Comparison of ENCODE assay signal across 1 cellular context in genomic region chr3:119620899-119621298, GRCh38.
TF ChIP-seq lines count a peak whose summit lies in the region.

No MANE protein-coding gene starts in this region.

TF ChIP-seq in IMR-90, 13 proteins besides CTCF, POLR2A, EP300 and RAD21:
- no peak for TF ChIP-seq USF2 (IDR thresholded peaks at IDR 0.05; ENCODE audit: low read depth, low read length)
- TF ChIP-seq MAFK (IDR thresholded peaks at IDR 0.05; ENCODE audit: low read depth, low read length) = no peak
- TF ChIP-seq RFX5 (IDR thresholded peaks at IDR 0.05; ENCODE audit: low read depth, low read length) = no peak
- no peak for TF ChIP-seq MAZ (IDR thresholded peaks at IDR 0.05; ENCODE audit: borderline replicate concordance, low read depth, low read length)
- no peak for TF ChIP-seq BHLHE40 (IDR thresholded peaks at IDR 0.05; ENCODE audit: low read depth, low read length)
- TF ChIP-seq ELK1 (IDR thresholded peaks at IDR 0.05; ENCODE audit: borderline replicate concordance, low read depth, low read length) = no peak
- TF ChIP-seq NFE2L2 (IDR thresholded peaks at IDR 0.05; ENCODE audit: low read depth, low read length) = no peak
- TF ChIP-seq CHD1 (IDR thresholded peaks at IDR 0.05; ENCODE audit: low read depth, low read length) = no peak
- TF ChIP-seq CEBPB (IDR thresholded peaks at IDR 0.05; ENCODE audit: low read depth, low read length) = no peak
- TF ChIP-seq SMC3 (IDR thresholded peaks at IDR 0.05; ENCODE audit: low read depth, low read length) = no peak
- TF ChIP-seq MXI1 (IDR thresholded peaks at IDR 0.05; ENCODE audit: borderline replicate concordance, low read depth, low read length) = no peak
- no peak for TF ChIP-seq FOS (IDR thresholded peaks at IDR 0.05; ENCODE audit: low read depth, low read length)
- no peak for TF ChIP-seq RCOR1 (IDR thresholded peaks at IDR 0.05; ENCODE audit: insufficient replicate concordance, low read length)
